21 cellular contexts compared by ENCODE assay signal in genomic region chr9:130290353-130291181, GRCh38. TPM values are rescaled to one million over a fixed set of nuclear protein-coding genes. Genes with fewer than 3 reads are reported as not detected.
DNase-seq lines count a peak whose midpoint lies in the region; ATAC-seq and TF ChIP-seq lines count a peak whose summit lies in the region.
"Had no signal": no experiment of that assay in that cellular context is flagged by ENCODE, and none has a peak within 500 bp of the region (broad histone marks: within the 10 kb centered on the region; RNA-seq: fewer than 3 reads in every experiment).

No MANE protein-coding gene starts in this region.

- no peaks in the 10 kb centered on the region for H3K9me3 ChIP-seq in heart right ventricle

- peaks cover 0 to 40% (median 18%) of the 10 kb centered on the region in 7 donors for H3K27me3 ChIP-seq in heart right ventricle

- H3K27ac Mint-ChIP-seq in activated naive CD4-positive, alpha-beta T cell treated with anti-CD3 and anti-CD28 coated beads, Interleukin-2, amount 50 U/mL, for 24 hours, result peak overlapping the region; percentile 5
- H3K27ac Mint-ChIP-seq: activated CD8-positive, alpha-beta T cell treated with anti-CD3 and anti-CD28 coated beads, Interleukin-2, amount 10 ng/mL, durations not matched to agents 7 days and 5 days; activated T-helper 17 cell treated with anti-CD3 and anti-CD28 coated beads, Interleukin-2, amount 50 U/mL, for 72 hours had no signal

- no peak for TF ChIP-seq CTCF in heart right ventricle (IDR thresholded peaks at IDR 0.05)

- H3K9me3 Mint-ChIP-seq in activated naive CD4-positive, alpha-beta T cell treated with anti-CD3 and anti-CD28 coated beads, Interleukin-2, amount 50 U/mL, for 24 hours, result no peaks in the 10 kb centered on the region
- H3K9me3 Mint-ChIP-seq: activated T-helper 17 cell treated with anti-CD3 and anti-CD28 coated beads, Interleukin-2, amount 50 U/mL, for 72 hours; CD14-positive monocyte; naive thymus-derived CD8-positive, alpha-beta T cell had no signal

- intact Hi-C loops in heart right ventricle (cut with DNase I), result no loop called here
- intact Hi-C loops in posterior vena cava (cut with DNase I), result no loop called here

- no peaks in the 10 kb centered on the region for H3K4me1 Mint-ChIP-seq in activated naive CD4-positive, alpha-beta T cell treated with anti-CD3 and anti-CD28 coated beads, Interleukin-2, amount 50 U/mL, for 24 hours
- H3K4me1 Mint-ChIP-seq: activated T-helper 17 cell treated with anti-CD3 and anti-CD28 coated beads, Interleukin-2, amount 50 U/mL, for 72 hours; CD14-positive monocyte had no signal

- peaks cover 18% of the 10 kb centered on the region for H3K27me3 Mint-ChIP-seq in activated naive CD4-positive, alpha-beta T cell treated with anti-CD3 and anti-CD28 coated beads, Interleukin-2, amount 50 U/mL, for 24 hours

- H3K4me1 ChIP-seq in heart right ventricle, result peaks cover 5 to 53% (median 15%) of the 10 kb centered on the region in 9 donors

- H3K27ac ChIP-seq in heart right ventricle, result peak overlapping the region in 8 of 10 donors; percentile 22 to 86 (median 38)
- H3K27ac ChIP-seq: hepatocyte had no signal

- no peak overlapping the region for H3K4me3 Mint-ChIP-seq in activated naive CD4-positive, alpha-beta T cell treated with anti-CD3 and anti-CD28 coated beads, Interleukin-2, amount 50 U/mL, for 24 hours
- H3K4me3 Mint-ChIP-seq: activated CD8-positive, alpha-beta T cell treated with anti-CD3 and anti-CD28 coated beads, Interleukin-2, amount 10 ng/mL, durations not matched to agents 7 days and 5 days; activated T-helper 17 cell treated with anti-CD3 and anti-CD28 coated beads, Interleukin-2, amount 50 U/mL, for 72 hours; CD14-positive monocyte; naive thymus-derived CD8-positive, alpha-beta T cell had no signal

- peak in 7 of 8 donors; percentile 14 to 73 (median 23) for ATAC-seq in heart right ventricle
- no peak for ATAC-seq in HG02623 (IDR thresholded peaks at IDR 0.05; ENCODE audit: unreplicated experiment)
- no peak for ATAC-seq in HG03045 (IDR thresholded peaks at IDR 0.05; ENCODE audit: unreplicated experiment)
- ATAC-seq: activated CD8-positive, alpha-beta T cell treated with anti-CD3 and anti-CD28 coated beads, Interleukin-2, amount 10 ng/mL, durations not matched to agents 7 days and 5 days; activated T-helper 17 cell treated with anti-CD3 and anti-CD28 coated beads, Interleukin-2, amount 50 U/mL, for 72 hours; naive thymus-derived CD8-positive, alpha-beta T cell; PC-3 had no signal

- no peaks in the 10 kb centered on the region for H3K36me3 Mint-ChIP-seq in activated naive CD4-positive, alpha-beta T cell treated with anti-CD3 and anti-CD28 coated beads, Interleukin-2, amount 50 U/mL, for 24 hours
- H3K36me3 Mint-ChIP-seq: CD14-positive monocyte; naive thymus-derived CD8-positive, alpha-beta T cell had no signal

- 62% methylated on average over 12 of the region's 12 CpGs for WGBS in heart right ventricle, 2 donors

- DNase-seq in activated naive CD4-positive, alpha-beta T cell treated with anti-CD3 and anti-CD28 coated beads, Interleukin-2, amount 50 U/mL, for 16 hours, result no peak
- DNase-seq in heart right ventricle (no peak), posterior vena cava (ENCODE audit: low spot score) (peak; percentile 82), DMS79 treated with DMSO at 0.1 percent for 48 hours (lab: John Stamatoyannopoulos, UW) (no peak), amygdala (lab: John Stamatoyannopoulos, UW) (no peak)
- DNase-seq: 8988T; activated CD8-positive, alpha-beta T cell treated with anti-CD3 and anti-CD28 coated beads, Interleukin-2, amount 10 ng/mL, durations not matched to agents 7 days and 5 days; DMS53; NCI-H2029; NCI-H510A treated with DMSO at 0.1 percent for 48 hours; PC-3; substantia nigra had no signal

- H3K36me3 ChIP-seq in heart right ventricle, result no peaks in the 10 kb centered on the region

- H3K4me3 ChIP-seq in heart right ventricle, result no peak overlapping the region
- H3K4me3 ChIP-seq: hepatocyte had no signal

RNA-seq across cellular contexts. Expression of gene HMCN2, which starts 25.0 kb away (rescaled TPM):
- total RNA-seq in heart right ventricle (1 to 10 TPM; 2.6 to 6.1 (median 4.9) TPM), posterior vena cava (100 to 1,000 TPM in 1 of 2 donors, 10 to 100 TPM in 1; 98.8 to 224 TPM)
- polyA plus RNA-seq in heart right ventricle, result 10 to 100 TPM in 1 of 2 donors, 1 to 10 TPM in 1; 6.2 to 10.2 TPM
- total RNA-seq: activated CD8-positive, alpha-beta T cell treated with anti-CD3 and anti-CD28 coated beads, Interleukin-2, amount 10 ng/mL, durations not matched to agents 7 days and 5 days; activated T-helper 17 cell treated with anti-CD3 and anti-CD28 coated beads, Interleukin-2, amount 50 U/mL, for 72 hours; MCF 10A; naive thymus-derived CD8-positive, alpha-beta T cell; renal cortical epithelial cell had no signal
- polyA plus RNA-seq: CD14-positive monocyte; naive thymus-derived CD8-positive, alpha-beta T cell had no signal

Comparison
In these comparisons a context has a peak if more than half of its experiments do, and no peak if none do; other contexts are left out.
1. ATAC-seq: peak in heart right ventricle (7 of 8); none in HG02623 (single experiment) and HG03045 (single experiment).
2. RNA of gene HMCN2, which starts 25.0 kb away (total RNA-seq): 98.8 to 224 TPM in posterior vena cava; 2.6 to 6.1 TPM in heart right ventricle; every median in the first group is over 10 times any median in the second.